In the genomic region with DNA sequence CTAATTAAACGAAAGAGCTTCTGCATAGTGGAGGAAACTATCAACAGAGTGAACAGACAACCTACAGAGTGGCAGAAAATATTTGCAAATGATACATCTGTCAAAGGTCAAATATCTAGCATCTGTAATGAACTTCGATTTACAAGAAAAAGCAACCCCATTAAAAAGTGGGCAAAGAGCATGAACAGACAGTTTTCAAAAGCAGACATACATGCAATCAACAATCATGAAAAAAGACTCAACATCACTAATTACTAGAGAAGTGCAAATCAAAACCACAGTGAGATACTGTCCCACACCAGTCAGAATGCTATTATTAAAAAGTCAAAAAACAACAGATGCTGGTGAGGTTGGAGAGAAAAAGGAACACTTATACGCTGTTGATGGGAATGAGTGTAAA, we compare ENCODE assay signal across 33 cellular contexts.
"Had no signal": no experiment of that assay in that cellular context is flagged by ENCODE, and none has a peak within 500 bp of the region (broad histone marks: within the 10 kb centered on the region; RNA-seq: fewer than 3 reads in every experiment).

No MANE protein-coding gene starts in this region.

- DNase-seq: activated effector memory CD4-positive, alpha-beta T cell treated with anti-CD3 and anti-CD28 coated beads, Interleukin-2, amount 50 U/mL, for 16 hours; activated effector memory CD4-positive, alpha-beta T cell treated with Interleukin-2 at 50 U/mL for 16 hours; activated gamma-delta T cell; activated gamma-delta T cell treated with Interleukin-2 at 50 U/mL for 16 hours; activated naive CD4-positive, alpha-beta T cell; activated naive CD4-positive, alpha-beta T cell treated with anti-CD3 and anti-CD28 coated beads for 36 hours; activated naive CD4-positive, alpha-beta T cell treated with anti-CD3 and anti-CD28 coated beads, Interleukin-2, amount 10 ng/mL, durations not matched to agents 7 days and 5 days; activated naive CD4-positive, alpha-beta T cell treated with anti-CD3 and anti-CD28 coated beads, Interleukin-2, amount 50 U/mL, for 16 hours; activated naive CD4-positive, alpha-beta T cell treated with Interleukin-2 at 50 U/mL for 16 hours; activated naive CD8-positive, alpha-beta T cell treated with anti-CD3 and anti-CD28 coated beads for 36 hours; activated naive CD8-positive, alpha-beta T cell treated with anti-CD3 and anti-CD28 coated beads, Interleukin-2, amount 10 ng/mL, durations not matched to agents 7 days and 5 days; activated naive CD8-positive, alpha-beta T cell treated with anti-CD3 and anti-CD28 coated beads, Interleukin-2, amount 50 U/mL, for 24 hours; activated T-cell treated with anti-CD3 and anti-CD28 coated beads, Interleukin-2, amount 50 U/mL, for 24 hours; activated T-cell treated with anti-CD3 and anti-CD28 coated beads, Interleukin-2, amount 50 U/mL, for 4 hours; activated T-cell treated with anti-CD3 and anti-CD28 coated beads, Interleukin-2, amount 50 U/mL, for 48 hours; activated T-cell treated with anti-CD3 and anti-CD28 coated beads, Interleukin-2, amount 50 U/mL, for 72 hours; adrenal gland; amniotic stem cell; amygdala; anterior cingulate cortex; aorta; body of pancreas; brain microvascular endothelial cell; caudate nucleus; central memory CD4-positive, alpha-beta T cell; cerebellar nuclear complex had no signal

- H3K27me3 ChIP-seq: adrenal gland, ascending aorta, body of pancreas, brain microvascular endothelial cell, breast epithelium, cardiac muscle cell had no signal

- H3K4me3 ChIP-seq: adrenal gland, ascending aorta, body of pancreas, breast epithelium, cardiac muscle cell had no signal

- H3K9me3 ChIP-seq: body of pancreas had no signal

- H3K27ac ChIP-seq: adrenal gland, ascending aorta, body of pancreas, brain microvascular endothelial cell, breast epithelium, cardiac muscle cell had no signal

- FAIRE-seq: astrocyte, bronchial epithelial cell had no signal

- H3K4me1 ChIP-seq: adrenal gland, ascending aorta, body of pancreas, breast epithelium had no signal

- ATAC-seq: activated naive CD4-positive, alpha-beta T cell treated with anti-CD3 and anti-CD28 coated beads, Interleukin-2, amount 50 U/mL, for 72 hours; activated naive CD8-positive, alpha-beta T cell treated with anti-CD3 and anti-CD28 coated beads, Interleukin-2, amount 50 U/mL, for 24 hours; activated T-cell treated with anti-CD3 and anti-CD28 coated beads, Interleukin-2, amount 50 U/mL, for 4 hours; activated T-cell treated with anti-CD3 and anti-CD28 coated beads, Interleukin-2, amount 50 U/mL, for 72 hours; activated T-helper 17 cell treated with anti-CD3 and anti-CD28 coated beads, Interleukin-2, amount 50 U/mL, for 72 hours; body of pancreas had no signal

- H3K36me3 ChIP-seq: adrenal gland, ascending aorta, brain microvascular endothelial cell, breast epithelium, cardiac muscle cell had no signal
